Comparison of ENCODE assay signal across 16 cellular contexts in the genomic region with DNA sequence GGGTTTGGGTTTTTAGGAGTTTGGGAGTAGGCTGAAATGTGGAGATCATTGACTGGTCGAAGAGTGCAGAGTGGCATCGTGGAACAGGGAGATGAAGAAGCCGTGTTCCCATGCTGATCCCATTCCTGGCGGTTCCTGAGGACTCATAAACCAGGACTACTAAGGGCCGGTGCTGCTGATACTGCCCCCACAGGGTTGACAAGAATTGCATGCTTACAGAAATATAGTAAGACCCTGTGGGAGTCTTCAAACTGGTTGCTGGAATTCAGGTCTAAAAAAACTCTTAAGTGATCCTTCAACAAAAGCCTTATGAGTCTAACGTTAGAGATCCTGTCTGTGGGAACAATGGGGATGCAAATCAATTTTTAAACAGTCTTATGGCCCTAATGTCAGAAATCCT.
DNase-seq lines count a peak whose midpoint lies in the region; ATAC-seq and TF ChIP-seq lines count a peak whose summit lies in the region.
"Had no signal": no experiment of that assay in that cellular context is flagged by ENCODE, and none has a peak within 500 bp of the region (broad histone marks: within the 10 kb centered on the region; RNA-seq: fewer than 3 reads in every experiment).

No MANE protein-coding gene starts in this region.

- TF ChIP-seq CTCF in BE2C (IDR thresholded peaks at IDR 0.05; ENCODE audit: low read depth, low read length) (peak; percentile 46), HCT116 (IDR thresholded peaks at IDR 0.05 in 2 of 3, conservative IDR thresholded peaks at IDR 0.05 in 1 of 3; ENCODE audit: borderline replicate concordance in 1 of 3, insufficient read depth in 1 of 3, low read depth in 2 of 3, low read length in 2 of 3) (peak in 2 of 3 experiments; percentile 53 to 57; a peak in 4 of 6 replicates), WERI-Rb-1 (IDR thresholded peaks at IDR 0.05; ENCODE audit: low read depth, low read length) (peak; percentile 28; the same call in 1 of the 2 replicates)

- no peaks in the 10 kb centered on the region for H3K79me2 ChIP-seq in HCT116 (ENCODE audit: insufficient read depth, low read length)

- no peaks in the 10 kb centered on the region for H3K36me3 ChIP-seq in BE2C
- H3K36me3 ChIP-seq in HCT116 (ENCODE audit: control insufficient read depth in 1 of 2, insufficient read depth in 2 of 2, low read length in 2 of 2): no peaks in the 10 kb centered on the region
- no peaks in the 10 kb centered on the region for H3K36me3 ChIP-seq in WERI-Rb-1
- H3K36me3 ChIP-seq: BLaER1 treated with 17β-estradiol and CSF1 and Interleukin-3, amounts not matched to agents 10 nM and 100 nM; gastroesophageal sphincter had no signal

- no peaks in the 10 kb centered on the region for H3K9me2 ChIP-seq in HCT116 (ENCODE audit: insufficient read depth)

- H3K9me3 ChIP-seq in BE2C (no peaks in the 10 kb centered on the region), HCT116 (ENCODE audit: control insufficient read depth in 1 of 2, insufficient read depth in 1 of 2, low read depth in 1 of 2, low read length in 2 of 2) (no peaks in the 10 kb centered on the region), WERI-Rb-1 (ENCODE audit: severe bottlenecking) (no peaks in the 10 kb centered on the region)
- H3K9me3 ChIP-seq: BLaER1 treated with 17β-estradiol and CSF1 and Interleukin-3, amounts not matched to agents 10 nM and 100 nM; gastroesophageal sphincter had no signal

- no peak overlapping the region for H3K9ac ChIP-seq in HCT116 (ENCODE audit: low read length)
- H3K9ac ChIP-seq: BLaER1 treated with 17β-estradiol and CSF1 and Interleukin-3, amounts not matched to agents 10 nM and 100 nM had no signal

- H4K20me1 ChIP-seq in HCT116 (ENCODE audit: insufficient read depth): no peaks in the 10 kb centered on the region
- H4K20me1 ChIP-seq: BLaER1 treated with 17β-estradiol and CSF1 and Interleukin-3, amounts not matched to agents 10 nM and 100 nM had no signal

- POLR2A ChIA-PET in HCT116 (lab: Charles Lee): no interaction called here

- H3K27me3 ChIP-seq in BE2C: no peaks in the 10 kb centered on the region
- H3K27me3 ChIP-seq in HCT116 (ENCODE audit: insufficient read depth, low read length): no peaks in the 10 kb centered on the region
- H3K27me3 ChIP-seq in WERI-Rb-1 (ENCODE audit: insufficient read depth, low read depth, severe bottlenecking): no peaks in the 10 kb centered on the region
- H3K27me3 ChIP-seq: BLaER1 treated with 17β-estradiol and CSF1 and Interleukin-3, amounts not matched to agents 10 nM and 100 nM; gastroesophageal sphincter had no signal

- no peaks in the 10 kb centered on the region for H3K4me1 ChIP-seq in BE2C
- peaks cover 15 to 32% of the 10 kb centered on the region in 2 experiments; a peak in 3 of 4 replicates for H3K4me1 ChIP-seq in HCT116 (ENCODE audit: control insufficient read depth in 1 of 2, insufficient read depth in 2 of 2, low read length in 2 of 2)

- H2AFZ ChIP-seq in HCT116 (ENCODE audit: low read depth, low read length, poor library complexity, severe bottlenecking): no peak overlapping the region

- no peak overlapping the region for H3K4me3 ChIP-seq in BE2C (ENCODE audit: low read depth, low read length)
- H3K4me3 ChIP-seq in HCT116 (replicated peaks in 1 of 2; ENCODE audit: low read depth in 1 of 2, low read length in 2 of 2): no peak overlapping the region
- no peak overlapping the region for H3K4me3 ChIP-seq in WERI-Rb-1 (ENCODE audit: low read depth, low read length)
- H3K4me3 ChIP-seq: BLaER1 treated with 17β-estradiol and CSF1 and Interleukin-3, amounts not matched to agents 10 nM and 100 nM; gastroesophageal sphincter had no signal

- CTCF ChIA-PET in HCT116 (lab: Charles Lee): no interaction called here

- ATAC-seq in HCT116: peak; percentile 67
- no peak for ATAC-seq in GM18870 (IDR thresholded peaks at IDR 0.05; ENCODE audit: unreplicated experiment)
- ATAC-seq in HG03354 (IDR thresholded peaks at IDR 0.05; ENCODE audit: poor library complexity, severe bottlenecking, unreplicated experiment): no peak
- ATAC-seq: activated naive CD8-positive, alpha-beta T cell treated with anti-CD3 and anti-CD28 coated beads, Interleukin-2, amount 50 U/mL, for 24 hours; gastroesophageal sphincter; natural killer cell treated with Interleukin-12 subunit alpha and Interleukin-12 subunit beta and Interleukin-15 and Interleukin-18, amount 100 ng/mL, for 72 hours had no signal

- intact Hi-C loops in HCT116 (cut with micrococcal nuclease): no loop called here

- no peak for TF ChIP-seq RAD21 in HCT116 (IDR thresholded peaks at IDR 0.05; ENCODE audit: low read depth)

- DNase-seq in BE2C: peak; percentile 30
- no peak for DNase-seq in HCT116 (ENCODE audit: low read depth, low spot score)
- peak; percentile 24 for DNase-seq in WERI-Rb-1
- DNase-seq in iPS-NIHi11 (ENCODE audit: low spot score): peak; percentile 36
- no peak for DNase-seq in stimulated activated CD8-positive, alpha-beta memory T cell treated with anti-CD3 and anti-CD28 coated beads, Interleukin-4, amount 100 ng/mL, for 48 hours
- no peak for DNase-seq in globus pallidus (ENCODE audit: low spot score)
- DNase-seq: activated CD4-positive, alpha-beta memory T cell treated with anti-CD3 and anti-CD28 coated beads for 36 hours; activated naive CD8-positive, alpha-beta T cell treated with anti-CD3 and anti-CD28 coated beads, Interleukin-2, amount 50 U/mL, for 24 hours; MV-4-11; NCI-H2171 treated with DMSO at 0.1 percent for 48 hours; NK-92 treated with Interleukin-12 subunit alpha and Interleukin-12 subunit beta, amount 100 ng/mL, for 24 hours had no signal

- RAD21 ChIA-PET in HCT116 (lab: Charles Lee; ENCODE audit: low non-redundant PET in 1 of 2, low total read pairs in 2 of 2, uncharacterized antibody in 2 of 2, unreplicated experiment in 2 of 2): no interaction called here

- BruUV-seq in HCT116 (replicated peaks; lab: Mats Ljungman, UMichigan): no TSS peak

- no peak overlapping the region for H3K4me2 ChIP-seq in HCT116 (ENCODE audit: low read length)
- H3K4me2 ChIP-seq: BLaER1 treated with 17β-estradiol and CSF1 and Interleukin-3, amounts not matched to agents 10 nM and 100 nM had no signal

- no peak for TF ChIP-seq POLR2A in HCT116 (IDR thresholded peaks at IDR 0.05; ENCODE audit: borderline replicate concordance, extremely low read depth, insufficient read depth, insufficient read length)

- H3K27ac ChIP-seq in HCT116 (ENCODE audit: low read depth, low read length) (no peak overlapping the region), WERI-Rb-1 (no peak overlapping the region)
- H3K27ac ChIP-seq: BLaER1 treated with 17β-estradiol and CSF1 and Interleukin-3, amounts not matched to agents 10 nM and 100 nM; gastroesophageal sphincter had no signal

TF ChIP-seq in HCT116, 20 proteins besides CTCF, POLR2A, EP300 and RAD21:
- TF ChIP-seq ZFX (IDR thresholded peaks at IDR 0.05): no peak
- TF ChIP-seq CEBPB (IDR thresholded peaks at IDR 0.05; ENCODE audit: low read depth): no peak
- TF ChIP-seq SIN3A (IDR thresholded peaks at IDR 0.05; ENCODE audit: low read depth): no peak
- TF ChIP-seq EZH2 (IDR thresholded peaks at IDR 0.05): no peak
- TF ChIP-seq, protein P1, sequence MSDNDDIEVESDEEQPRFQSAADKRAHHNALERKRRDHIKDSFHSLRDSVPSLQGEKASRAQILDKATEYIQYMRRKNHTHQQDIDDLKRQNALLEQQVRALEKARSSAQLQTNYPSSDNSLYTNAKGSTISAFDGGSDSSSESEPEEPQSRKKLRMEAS (IDR thresholded peaks at IDR 0.05): no peak
- TF ChIP-seq, protein P2, sequence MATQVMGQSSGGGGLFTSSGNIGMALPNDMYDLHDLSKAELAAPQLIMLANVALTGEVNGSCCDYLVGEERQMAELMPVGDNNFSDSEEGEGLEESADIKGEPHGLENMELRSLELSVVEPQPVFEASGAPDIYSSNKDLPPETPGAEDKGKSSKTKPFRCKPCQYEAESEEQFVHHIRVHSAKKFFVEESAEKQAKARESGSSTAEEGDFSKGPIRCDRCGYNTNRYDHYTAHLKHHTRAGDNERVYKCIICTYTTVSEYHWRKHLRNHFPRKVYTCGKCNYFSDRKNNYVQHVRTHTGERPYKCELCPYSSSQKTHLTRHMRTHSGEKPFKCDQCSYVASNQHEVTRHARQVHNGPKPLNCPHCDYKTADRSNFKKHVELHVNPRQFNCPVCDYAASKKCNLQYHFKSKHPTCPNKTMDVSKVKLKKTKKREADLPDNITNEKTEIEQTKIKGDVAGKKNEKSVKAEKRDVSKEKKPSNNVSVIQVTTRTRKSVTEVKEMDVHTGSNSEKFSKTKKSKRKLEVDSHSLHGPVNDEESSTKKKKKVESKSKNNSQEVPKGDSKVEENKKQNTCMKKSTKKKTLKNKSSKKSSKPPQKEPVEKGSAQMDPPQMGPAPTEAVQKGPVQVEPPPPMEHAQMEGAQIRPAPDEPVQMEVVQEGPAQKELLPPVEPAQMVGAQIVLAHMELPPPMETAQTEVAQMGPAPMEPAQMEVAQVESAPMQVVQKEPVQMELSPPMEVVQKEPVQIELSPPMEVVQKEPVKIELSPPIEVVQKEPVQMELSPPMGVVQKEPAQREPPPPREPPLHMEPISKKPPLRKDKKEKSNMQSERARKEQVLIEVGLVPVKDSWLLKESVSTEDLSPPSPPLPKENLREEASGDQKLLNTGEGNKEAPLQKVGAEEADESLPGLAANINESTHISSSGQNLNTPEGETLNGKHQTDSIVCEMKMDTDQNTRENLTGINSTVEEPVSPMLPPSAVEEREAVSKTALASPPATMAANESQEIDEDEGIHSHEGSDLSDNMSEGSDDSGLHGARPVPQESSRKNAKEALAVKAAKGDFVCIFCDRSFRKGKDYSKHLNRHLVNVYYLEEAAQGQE (IDR thresholded peaks at IDR 0.05; ENCODE audit: low read depth): no peak
- TF ChIP-seq TCF7L2 (IDR thresholded peaks at IDR 0.05; ENCODE audit: borderline replicate concordance, extremely low read depth, insufficient read depth, insufficient read length): no peak
- no peak for TF ChIP-seq POLR2AphosphoS5 (IDR thresholded peaks at IDR 0.05; ENCODE audit: low read depth, low read length)
- TF ChIP-seq EZH2phosphoT487 (IDR thresholded peaks at IDR 0.05; ENCODE audit: borderline replicate concordance): no peak
- TF ChIP-seq SP1 (IDR thresholded peaks at IDR 0.05; ENCODE audit: low read depth): no peak
- TF ChIP-seq ZNF274 (IDR thresholded peaks at IDR 0.05; ENCODE audit: low read depth, low read length): no peak
- no peak for TF ChIP-seq YY1 (IDR thresholded peaks at IDR 0.05; ENCODE audit: extremely low read depth, insufficient replicate concordance, low read depth, low read length)

Comparison
In these comparisons a context has a peak if more than half of its experiments do, and no peak if none do; other contexts are left out.
1. DNase-seq: peak in BE2C (single experiment), WERI-Rb-1 (single experiment) and iPS-NIHi11 (single experiment); none in HCT116 (single experiment), stimulated activated CD8-positive, alpha-beta memory T cell treated with anti-CD3 and anti-CD28 coated beads, Interleukin-4, amount 100 ng/mL, for 48 hours (single experiment) and globus pallidus (single experiment).
2. Peak in every context shown above with its lines, with median percentiles within 50 percentile points of each other: CTCF ChIP-seq.